ENCODE assay signal across 19 cellular contexts in the genomic region with DNA sequence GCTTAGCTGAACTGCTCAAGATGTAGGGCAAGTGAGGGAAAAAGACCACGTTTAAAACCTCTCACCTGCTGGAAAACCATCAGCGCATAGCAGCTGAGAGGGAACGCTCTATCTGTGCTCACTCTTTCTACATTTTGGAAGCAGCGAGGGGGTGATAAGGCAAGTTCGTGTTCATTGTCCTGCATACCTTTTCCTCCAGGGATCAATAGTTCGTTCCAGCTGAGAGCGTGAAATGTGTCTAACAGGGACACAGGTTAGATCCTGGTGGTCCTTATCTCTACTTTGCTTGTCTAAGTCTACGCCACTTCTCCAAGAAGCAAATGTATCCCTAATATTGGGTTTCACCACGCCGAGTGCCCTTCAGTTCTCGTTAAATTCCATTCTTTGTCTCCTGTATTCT.
"Had no signal": no experiment of that assay in that cellular context is flagged by ENCODE, and none has a peak within 500 bp of the region (broad histone marks: within the 10 kb centered on the region; RNA-seq: fewer than 3 reads in every experiment).

No MANE protein-coding gene starts in this region.

- H3K4me3 Mint-ChIP-seq: naive thymus-derived CD4-positive, alpha-beta T cell; nephron progenitor cell had no signal

- DNase-seq: colonic mucosa; dermis blood vessel endothelial cell; effector CD4-positive, alpha-beta T cell; heart left ventricle; hippocampal formation; kidney glomerular epithelial cell; naive thymus-derived CD4-positive, alpha-beta T cell; nephron progenitor cell; small intestine; stimulated activated CD4-positive, alpha-beta T cell treated with anti-CD3 and anti-CD28 coated beads, Interleukin-12 subunit alpha, Interleukin-12 subunit beta, amount 100 ng/mL, for 4 hours; stimulated activated naive CD4-positive, alpha-beta T cell; stomach; transverse colon had no signal

- H3K4me3 ChIP-seq: colonic mucosa, stomach, thoracic aorta, transverse colon had no signal

- H3K9me3 Mint-ChIP-seq: nephron progenitor cell had no signal

- H3K9me3 ChIP-seq: colonic mucosa, heart left ventricle, right atrium auricular region, stomach, thoracic aorta, transverse colon had no signal

- H3K36me3 Mint-ChIP-seq: naive thymus-derived CD4-positive, alpha-beta T cell had no signal

- H3K27ac ChIP-seq: colonic mucosa, stomach, thoracic aorta, transverse colon had no signal

- FAIRE-seq: endometrium, frontal cortex, islet of Langerhans, small intestine had no signal

- H3K4me1 ChIP-seq: colonic mucosa had no signal

- H3K36me3 ChIP-seq: colonic mucosa, heart left ventricle, right atrium auricular region, stomach, thoracic aorta, transverse colon had no signal

- H3K27me3 ChIP-seq: colonic mucosa, right atrium auricular region, transverse colon had no signal

- H3K4me1 Mint-ChIP-seq: naive thymus-derived CD4-positive, alpha-beta T cell had no signal

- ATAC-seq: esophagus mucosa; heart left ventricle; naive thymus-derived CD4-positive, alpha-beta T cell had no signal

- H3K27ac Mint-ChIP-seq: naive thymus-derived CD4-positive, alpha-beta T cell; nephron progenitor cell had no signal
